In the genomic region with DNA sequence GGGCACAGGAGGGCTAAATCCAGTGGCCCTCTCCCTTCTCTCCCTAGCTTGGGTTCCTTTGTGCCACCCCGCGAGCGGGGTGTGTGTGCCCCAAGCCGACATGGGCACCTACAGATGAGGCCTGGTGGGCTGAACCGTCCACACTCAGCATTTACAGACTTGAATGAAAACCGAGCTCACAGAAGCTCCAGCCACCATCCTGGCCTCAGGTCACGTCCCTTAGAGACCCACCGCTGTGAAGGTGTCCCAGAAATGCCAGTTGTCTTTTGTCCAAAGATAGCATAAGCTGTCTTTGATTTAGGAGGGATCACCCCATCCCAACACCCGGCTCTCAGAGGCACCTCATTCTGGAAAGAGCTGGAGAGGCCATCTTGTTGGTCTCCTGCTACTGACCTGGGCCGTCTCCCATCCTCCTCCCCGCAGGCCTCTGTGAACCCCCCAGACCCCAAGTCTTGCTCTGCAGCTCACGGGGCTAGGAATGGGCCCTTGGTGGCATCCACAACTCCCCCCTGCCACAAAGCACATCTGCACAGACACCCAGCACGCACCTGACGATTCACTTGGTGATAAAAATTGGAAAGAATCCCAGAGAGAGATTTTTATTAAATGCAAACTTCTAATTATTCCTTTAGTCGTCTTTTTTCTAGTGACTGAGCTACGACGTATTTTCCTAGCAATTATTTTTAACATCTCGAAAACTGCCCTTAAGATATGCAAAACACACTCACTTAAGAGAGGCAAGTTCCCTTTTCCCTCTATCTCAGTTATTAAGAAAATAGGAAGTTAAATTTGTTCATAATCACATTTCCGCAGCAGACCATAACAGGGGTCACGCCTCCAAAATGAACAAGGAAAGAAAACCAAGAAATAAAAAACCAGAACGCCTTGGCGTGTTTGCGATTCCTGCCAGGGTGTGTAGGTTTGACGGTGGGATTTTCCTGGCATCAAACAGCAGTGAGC, we compare ENCODE assay signal across 14 cellular contexts.
DNase-seq lines count a peak whose midpoint lies in the region; ATAC-seq, FAIRE-seq and TF ChIP-seq lines count a peak whose summit lies in the region.
"Had no signal": no experiment of that assay in that cellular context is flagged by ENCODE, and none has a peak within 500 bp of the region (broad histone marks: within the 10 kb centered on the region; RNA-seq: fewer than 3 reads in every experiment).

No MANE protein-coding gene starts in this region.

- H3K4me3 ChIP-seq in H1 (ENCODE audit: extremely low read depth in 1 of 4, insufficient read depth in 2 of 4, low read depth in 3 of 4, low read length in 4 of 4): no peak overlapping the region
- H3K4me3 ChIP-seq in neuronal stem cell (ENCODE audit: low read length in 2 of 2): no peak overlapping the region

- H4K5ac ChIP-seq in H1 (ENCODE audit: insufficient read length, low read depth, low read length): no peak overlapping the region

- H3K27me3 ChIP-seq in H1 (replicated peaks in 1 of 4; ENCODE audit: control insufficient read depth in 3 of 4, extremely low read depth in 1 of 4, insufficient read depth in 3 of 4, low read length in 3 of 4): peaks cover 0 to 8% (median 5%) of the 10 kb centered on the region in 4 experiments; a peak in 5 of 7 replicates
- H3K27me3 ChIP-seq in neuronal stem cell (ENCODE audit: control insufficient read depth in 3 of 3, insufficient read depth in 3 of 3, low read depth in 1 of 3, low read length in 3 of 3): peaks cover 0 to 66% (median 2%) of the 10 kb centered on the region in 3 experiments

- H4K8ac ChIP-seq in H1 (ENCODE audit: extremely low read depth, insufficient read depth, low read length) (no peak overlapping the region; the same call in 1 of the 2 replicates), neuronal stem cell (ENCODE audit: low read depth, low read length) (no peak overlapping the region)

- H4K20me1 ChIP-seq in H1 (replicated peaks in 1 of 2; ENCODE audit: control insufficient read depth in 1 of 2, insufficient read depth in 2 of 2, low read length in 2 of 2): no peaks in the 10 kb centered on the region

- ATAC-seq in GM21367 (IDR thresholded peaks at IDR 0.05; ENCODE audit: unreplicated experiment): no peak
- no peak for ATAC-seq in GM21825 (IDR thresholded peaks at IDR 0.05; ENCODE audit: unreplicated experiment)
- ATAC-seq: left colon had no signal

- no peak for TF ChIP-seq EP300 in H1 (IDR thresholded peaks at IDR 0.05; ENCODE audit: borderline replicate concordance in 1 of 2, low read depth in 2 of 2, low read length in 2 of 2)

- H3K9ac ChIP-seq in H1 (replicated peaks in 1 of 4; ENCODE audit: extremely low read depth in 1 of 4, low read depth in 3 of 4, low read length in 3 of 4): no peak overlapping the region
- no peak overlapping the region for H3K9ac ChIP-seq in neuronal stem cell (ENCODE audit: low read depth, low read length, poor library complexity)

- H3K36me3 ChIP-seq in H1 (ENCODE audit: control insufficient read depth in 2 of 4, insufficient read depth in 4 of 4, low read length in 3 of 4) (no peaks in the 10 kb centered on the region), neuronal stem cell (replicated peaks in 1 of 2; ENCODE audit: control insufficient read depth in 2 of 2, insufficient read depth in 2 of 2, low read length in 2 of 2) (no peaks in the 10 kb centered on the region)

- peak overlapping the region; percentile 67 for H4K91ac ChIP-seq in H1 (replicated peaks; ENCODE audit: insufficient read length, low read length)
- no peak overlapping the region for H4K91ac ChIP-seq in neuronal stem cell (ENCODE audit: low read depth, low read length, poor library complexity)

- H3K27ac ChIP-seq in H1 (ENCODE audit: low read depth, low read length) (no peak overlapping the region), neuronal stem cell (replicated peaks; ENCODE audit: low read length) (no peak overlapping the region)

- POLR2A ChIA-PET in H1 (lab: Charles Lee; ENCODE audit: partially characterized antibody): interaction anchor here (0.7 to 1.9 kb wide), 4 partner anchors 8 to 29 kb away, joined by 3 to 6 read pairs (median 3); no protein-coding TSS in a partner anchor

- peak overlapping the region; percentile 94; the same call in 1 of the 2 replicates for H2BK20ac ChIP-seq in H1 (ENCODE audit: low read length)

- H2BK15ac ChIP-seq in H1 (ENCODE audit: low read length) (0 out of 2 replicates have a peak overlapping the region, but pooled peaks have one; percentile 29), neuronal stem cell (ENCODE audit: low read length) (peak overlapping the region; percentile 82)

- H3K9me3 ChIP-seq in H1 (ENCODE audit: insufficient read depth in 2 of 2, low read depth in 1 of 2, low read length in 1 of 2): no peaks in the 10 kb centered on the region
- no peaks in the 10 kb centered on the region for H3K9me3 ChIP-seq in neuronal stem cell (replicated peaks in 1 of 2; ENCODE audit: control insufficient read depth in 2 of 2, insufficient read depth in 1 of 2, low read depth in 1 of 2, low read length in 2 of 2)

- H3K79me2 ChIP-seq in H1 (ENCODE audit: control insufficient read depth in 1 of 2, insufficient read depth in 2 of 2, low read length in 2 of 2): no peaks in the 10 kb centered on the region

- TF ChIP-seq RAD21 in H1 (IDR thresholded peaks at IDR 0.05 in 1 of 2, conservative IDR thresholded peaks at IDR 0.05 in 1 of 2; ENCODE audit: low read depth in 2 of 2, low read length in 2 of 2): no peak

- H3K4ac ChIP-seq in H1 (replicated peaks; ENCODE audit: insufficient read length, low read depth, low read length): no peak overlapping the region
- H3K4ac ChIP-seq in neuronal stem cell (ENCODE audit: low read length): no peak overlapping the region

- H3K18ac ChIP-seq in H1 (ENCODE audit: extremely low read depth, low read length) (peak overlapping the region; percentile 66), neuronal stem cell (ENCODE audit: low read length) (peak overlapping the region; percentile 62)

- H3K23ac ChIP-seq in H1 (ENCODE audit: insufficient read length) (no peak overlapping the region), neuronal stem cell (ENCODE audit: low read depth, low read length, poor library complexity) (no peak overlapping the region)

- H3K4me1 ChIP-seq in H1 (replicated peaks in 1 of 4; ENCODE audit: control insufficient read depth in 3 of 4, insufficient read depth in 4 of 4, low read length in 3 of 4): peaks cover 12 to 36% (median 19%) of the 10 kb centered on the region in 4 experiments
- peaks cover 9 to 21% of the 10 kb centered on the region in 2 donors for H3K4me1 ChIP-seq in neuronal stem cell (ENCODE audit: control insufficient read depth in 2 of 2, insufficient read depth in 1 of 2, low read depth in 1 of 2, low read length in 2 of 2)

- no peak overlapping the region for H3K56ac ChIP-seq in H1 (replicated peaks; ENCODE audit: insufficient read length, low read depth, low read length)

- CTCF ChIA-PET in H1 (lab: Charles Lee; ENCODE audit: partially characterized antibody): interaction anchor here (1.0 to 6.1 kb wide), 13 partner anchors 13 to 169 kb away, joined by 3 to 34 read pairs (median 7); no protein-coding TSS in a partner anchor

- H2BK12ac ChIP-seq in H1 (ENCODE audit: low read depth, low read length) (peak overlapping the region; percentile 93; the same call in 1 of the 2 replicates), neuronal stem cell (ENCODE audit: low read length) (peak overlapping the region; percentile 66)

- no peak overlapping the region for H2AK5ac ChIP-seq in H1 (ENCODE audit: low read depth, low read length)
- peak overlapping the region; percentile 73 for H2AK5ac ChIP-seq in neuronal stem cell (ENCODE audit: low read depth, low read length)

- H2AFZ ChIP-seq in H1 (ENCODE audit: low read length) (no peak overlapping the region), neuronal stem cell (ENCODE audit: low read length) (no peak overlapping the region)

- H3K14ac ChIP-seq in H1 (ENCODE audit: insufficient read length): no peak overlapping the region
- no peak overlapping the region for H3K14ac ChIP-seq in neuronal stem cell (ENCODE audit: low read length)

- DNase-seq in ELF-1 (ENCODE audit: low read depth, low spot score): peak; percentile 26
- DNase-seq in NOMO-1 (lab: John Stamatoyannopoulos, UW; ENCODE audit: unreplicated experiment in 2 of 2): peak; percentile 47 to 86
- no peak for DNase-seq in H1 (ENCODE audit: low read depth in 1 of 2, low spot score in 2 of 2)
- no peak for DNase-seq in neuronal stem cell (ENCODE audit: low spot score)
- no peak for DNase-seq in GM19240 (ENCODE audit: insufficient read length, low spot score)
- DNase-seq in activated CD8-positive, alpha-beta memory T cell treated with anti-CD3 and anti-CD28 coated beads, Interleukin-2, amount 50 U/mL, for 4 hours: no peak
- DNase-seq: activated CD4-positive, alpha-beta T cell treated with anti-CD3 and anti-CD28 coated beads, Interleukin-2, amount 50 U/mL, for 1 hour; activated T-cell treated with anti-CD3 and anti-CD28 coated beads, Interleukin-2, amount 50 U/mL, for 1 hour; left colon; NCI-H2081 treated with DMSO at 0.1 percent for 48 hours; RPMI8226; stimulated activated CD4-positive, alpha-beta T cell treated with anti-CD3 and anti-CD28 coated beads, Interleukin-15, amount 100 ng/mL, for 24 hours had no signal

- TF ChIP-seq POLR2A in H1 (IDR thresholded peaks at IDR 0.05; ENCODE audit: control extremely low read depth in 1 of 2, low read depth in 2 of 2, low read length in 2 of 2): no peak

- H2BK120ac ChIP-seq in H1 (replicated peaks; ENCODE audit: low read depth, low read length) (peak overlapping the region; percentile 38), neuronal stem cell (ENCODE audit: low read depth, low read length) (peak overlapping the region; percentile 13)

- H2BK5ac ChIP-seq in H1 (ENCODE audit: low read depth, low read length) (peak overlapping the region; percentile 66; the same call in 1 of the 2 replicates), neuronal stem cell (ENCODE audit: low read length) (peak overlapping the region; percentile 14)

- peaks cover 5% of the 10 kb centered on the region; the same call in 1 of the 2 replicates for H3K23me2 ChIP-seq in H1 (ENCODE audit: low read depth, low read length)

- no peak for TF ChIP-seq CTCF in H1 (IDR thresholded peaks at IDR 0.05; ENCODE audit: control extremely low read depth in 1 of 3, insufficient read depth in 1 of 3, low read depth in 1 of 3, low read length in 3 of 3)

- H3K79me1 ChIP-seq in H1 (ENCODE audit: low read depth, low read length) (no peaks in the 10 kb centered on the region), neuronal stem cell (ENCODE audit: low read depth, low read length) (no peaks in the 10 kb centered on the region)

- H3K4me2 ChIP-seq in H1 (ENCODE audit: insufficient read depth in 1 of 2, low read depth in 2 of 2, low read length in 2 of 2) (no peak overlapping the region), neuronal stem cell (ENCODE audit: insufficient read depth, low read length, poor library complexity, severe bottlenecking) (no peak overlapping the region)

- FAIRE-seq in H1 (lab: Jason Lieb, UNC): no peak

- WGBS in H1 (ENCODE audit: extremely low coverage in 1 of 2, insufficient coverage in 1 of 2, insufficient read length in 1 of 2, insufficient replicate concordance in 2 of 2, low coverage in 1 of 2, low lambda C conversion rate in 2 of 2, missing lambda C conversion rate in 1 of 2), 2 experiments: 88% methylated on average over 24 of the region's 24 CpGs; no CpG with 5 or more reads in 1 of the 2 experiments
- no CpG with 5 or more reads among the region's 24 CpGs for WGBS in neuronal stem cell (ENCODE audit: extremely low coverage in 2 of 2, insufficient read length in 2 of 2, insufficient replicate concordance in 1 of 2), 2 donors

Comparison
In these comparisons a context has a peak if more than half of its experiments do, and no peak if none do; other contexts are left out.
1. DNase-seq: peak in ELF-1 (single experiment) and NOMO-1 (2 of 2); none in H1 (0 of 2), neuronal stem cell (single experiment), GM19240 (single experiment) and activated CD8-positive, alpha-beta memory T cell treated with anti-CD3 and anti-CD28 coated beads, Interleukin-2, amount 50 U/mL, for 4 hours (single experiment).